8 cellular contexts compared by ENCODE assay signal in genomic region chr22:21938906-21939305, GRCh38. TPM values are rescaled to one million over a fixed set of nuclear protein-coding genes. Genes with fewer than 3 reads are reported as not detected.
DNase-seq lines count a peak whose midpoint lies in the region; ATAC-seq and TF ChIP-seq lines count a peak whose summit lies in the region.

No MANE protein-coding gene starts in this region.

- H3K27ac Mint-ChIP-seq in T-helper 1 cell treated with Interleukin-12 subunit alpha and Interleukin-12 subunit beta and Interleukin-4 antibody, amounts not matched to agents 30 μg/mL and 1 μg/mL, for 36 hours: no peak overlapping the region
- H3K27ac Mint-ChIP-seq in activated naive CD8-positive, alpha-beta T cell treated with anti-CD3 and anti-CD28 coated beads, Interleukin-2, amount 50 U/mL, for 24 hours: peak overlapping the region; percentile 18

- no peak overlapping the region for H3K4me3 ChIP-seq in right lobe of liver
- H3K4me3 ChIP-seq in stomach: peak overlapping the region in 2 of 4 donors; percentile 48 to 56

- peaks cover 0 to 30% (median 15%) of the 10 kb centered on the region in 4 donors for H3K4me1 ChIP-seq in right lobe of liver
- peaks cover 54 to 82% (median 67%) of the 10 kb centered on the region in 4 donors for H3K4me1 ChIP-seq in stomach

- peak overlapping the region; percentile 57 to 93 (median 78) for H3K27ac ChIP-seq in right lobe of liver
- H3K27ac ChIP-seq in stomach: peak overlapping the region; percentile 86 to 97 (median 95)

- intact Hi-C loops in right lobe of liver (cut with DNase I) (loop anchor here (5.0 to 10.0 kb wide), 2 partner anchors 204 to 227 kb away; partner anchors contain the start of gene YPEL1 (in 1 of the 2)), stomach (cut with DNase I; ENCODE audit: low total_unique reads) (no loop called here)

- TF ChIP-seq POLR2A in right lobe of liver (IDR thresholded peaks at IDR 0.05) (no peak), stomach (IDR thresholded peaks at IDR 0.05) (no peak)

- WGBS in right lobe of liver (ENCODE audit: insufficient coverage, low coverage, low lambda C conversion rate, missing lambda C conversion rate): no CpG with 5 or more reads among the region's 11 CpGs
- 77 to 92% (median 83%) methylated on average over 11 of the region's 11 CpGs for WGBS in stomach, 5 donors

- H3K9me3 ChIP-seq in right lobe of liver (no peaks in the 10 kb centered on the region), stomach (no peaks in the 10 kb centered on the region)

- no peaks in the 10 kb centered on the region for H3K27me3 Mint-ChIP-seq in T-helper 1 cell treated with Interleukin-12 subunit alpha and Interleukin-12 subunit beta and Interleukin-4 antibody, amounts not matched to agents 30 μg/mL and 1 μg/mL, for 36 hours (ENCODE audit: low read depth)
- no peaks in the 10 kb centered on the region for H3K27me3 Mint-ChIP-seq in activated naive CD8-positive, alpha-beta T cell treated with anti-CD3 and anti-CD28 coated beads, Interleukin-2, amount 50 U/mL, for 24 hours

- H3K27me3 ChIP-seq in right lobe of liver (no peaks in the 10 kb centered on the region), stomach (no peaks in the 10 kb centered on the region)

- no peak for ATAC-seq in activated naive CD8-positive, alpha-beta T cell treated with anti-CD3 and anti-CD28 coated beads, Interleukin-2, amount 50 U/mL, for 24 hours
- no peak for ATAC-seq in right lobe of liver

- H3K9me3 Mint-ChIP-seq in T-helper 1 cell treated with Interleukin-12 subunit alpha and Interleukin-12 subunit beta and Interleukin-4 antibody, amounts not matched to agents 30 μg/mL and 1 μg/mL, for 36 hours: no peaks in the 10 kb centered on the region
- no peaks in the 10 kb centered on the region for H3K9me3 Mint-ChIP-seq in activated naive CD8-positive, alpha-beta T cell treated with anti-CD3 and anti-CD28 coated beads, Interleukin-2, amount 50 U/mL, for 24 hours

- H3K36me3 ChIP-seq in right lobe of liver (no peaks in the 10 kb centered on the region), stomach (peaks cover 0 to 27% (median 22%) of the 10 kb centered on the region in 4 donors)

- TF ChIP-seq CTCF in right lobe of liver (IDR thresholded peaks at IDR 0.05) (no peak), stomach (IDR thresholded peaks at IDR 0.05) (no peak)

- no peak for TF ChIP-seq EP300 in stomach (IDR thresholded peaks at IDR 0.05)

- H3K36me3 Mint-ChIP-seq in T-helper 1 cell treated with Interleukin-12 subunit alpha and Interleukin-12 subunit beta and Interleukin-4 antibody, amounts not matched to agents 30 μg/mL and 1 μg/mL, for 36 hours (ENCODE audit: low read depth): peaks cover 5% of the 10 kb centered on the region
- H3K36me3 Mint-ChIP-seq in activated naive CD8-positive, alpha-beta T cell treated with anti-CD3 and anti-CD28 coated beads, Interleukin-2, amount 50 U/mL, for 24 hours (ENCODE audit: low read depth): peaks cover 10% of the 10 kb centered on the region

- peak overlapping the region; percentile 76 for H3K4me3 Mint-ChIP-seq in T-helper 1 cell treated with Interleukin-12 subunit alpha and Interleukin-12 subunit beta and Interleukin-4 antibody, amounts not matched to agents 30 μg/mL and 1 μg/mL, for 36 hours
- peak overlapping the region; percentile 8 for H3K4me3 Mint-ChIP-seq in activated naive CD8-positive, alpha-beta T cell treated with anti-CD3 and anti-CD28 coated beads, Interleukin-2, amount 50 U/mL, for 24 hours

- DNase-seq in T-helper 1 cell (no peak), right lobe of liver (peak in 1 of 3 donors; percentile 75), stomach (no peak), GM19238 (ENCODE audit: insufficient read length, low spot score) (no peak), H4 (ENCODE audit: low spot score) (no peak), activated gamma-delta T cell treated with Interleukin-2 at 50 U/mL for 16 hours (no peak)
- no peak for DNase-seq in activated naive CD8-positive, alpha-beta T cell treated with anti-CD3 and anti-CD28 coated beads, Interleukin-2, amount 50 U/mL, for 24 hours

- H3K4me1 Mint-ChIP-seq in T-helper 1 cell treated with Interleukin-12 subunit alpha and Interleukin-12 subunit beta and Interleukin-4 antibody, amounts not matched to agents 30 μg/mL and 1 μg/mL, for 36 hours (ENCODE audit: low read depth): peaks cover 46% of the 10 kb centered on the region
- peaks cover 50% of the 10 kb centered on the region for H3K4me1 Mint-ChIP-seq in activated naive CD8-positive, alpha-beta T cell treated with anti-CD3 and anti-CD28 coated beads, Interleukin-2, amount 50 U/mL, for 24 hours

RNA-seq across cellular contexts. Expression of gene PPM1F, which starts 13.7 kb away (rescaled TPM):
- total RNA-seq in right lobe of liver (10 to 100 TPM in 4 of 6 experiments, 1 to 10 TPM in 2; 5.0 to 19.4 (median 12.8) TPM), stomach (100 to 1,000 TPM in 1 of 5 donors, 10 to 100 TPM in 4; 12.6 to 285 (median 22.3) TPM)
- polyA plus RNA-seq in stomach: 1 to 10 TPM; 6.7 to 9.9 (median 8.1) TPM
- 9.2 and 14.1 TPM in 2 replicates for total RNA-seq in H4 (2014; rRNA removed; shearing (Covaris generic))

RNA-seq across cellular contexts. Expression of gene TOP3B, which starts 43.7 kb away (rescaled TPM):
- total RNA-seq in right lobe of liver: 10 to 100 TPM; 13.5 to 20.4 (median 15.6) TPM
- 100 to 1,000 TPM in 1 of 5 donors, 10 to 100 TPM in 4; 25.0 to 509 (median 38.5) TPM for total RNA-seq in stomach
- 10 to 100 TPM in 1 of 3 donors, 1 to 10 TPM in 2; 3.8 to 13.8 (median 5.9) TPM for polyA plus RNA-seq in stomach
- total RNA-seq in H4 (2014; rRNA removed; shearing (Covaris generic)): 9.3 and 10.8 TPM in 2 replicates
